Comparison of ENCODE assay signal across 1 cellular context in the genomic region with DNA sequence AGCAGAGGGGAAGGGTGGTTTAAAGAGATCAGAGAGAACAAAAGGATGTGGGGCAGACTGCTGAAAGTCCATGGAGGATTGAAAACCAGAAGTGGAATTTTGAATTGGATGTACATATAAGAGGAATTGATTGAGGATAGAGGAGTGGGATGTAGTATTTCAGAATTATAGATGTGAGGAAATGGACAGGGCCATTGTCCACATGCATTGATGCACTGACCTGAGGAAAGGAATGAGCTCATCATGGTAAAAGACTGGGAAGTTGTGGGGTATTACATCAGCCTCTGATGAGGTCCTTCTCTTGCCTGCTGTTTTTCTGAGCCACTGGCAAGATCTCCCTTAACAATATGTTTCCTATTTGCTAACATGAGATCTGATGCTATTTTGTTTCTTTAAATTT.
TF ChIP-seq lines count a peak whose summit lies in the region.

No MANE protein-coding gene starts in this region.

TF ChIP-seq in K562, 482 proteins besides CTCF, POLR2A, EP300 and RAD21 (continued from another document):
- peak; percentile 84; the same call in 1 of the 2 replicates for TF ChIP-seq CEBPG (CRISPR knock-in tag; IDR thresholded peaks at IDR 0.05)
- TF ChIP-seq CEBPG (tag; conservative IDR thresholded peaks at IDR 0.05 in 1 of 2, IDR thresholded peaks at IDR 0.05 in 1 of 2): peak; percentile 54 to 93
- TF ChIP-seq PTTG1 (tag; IDR thresholded peaks at IDR 0.05; ENCODE audit: low read depth): 0 out of 2 replicates have a peak, but pooled peaks have one; percentile 26
- TF ChIP-seq ATF7 (IDR thresholded peaks at IDR 0.05): peak; percentile 95
- TF ChIP-seq BRD9 (IDR thresholded peaks at IDR 0.05; ENCODE audit: low read depth, partially characterized antibody): peak; percentile 41
- no peak for TF ChIP-seq CUX1 (CRISPR knock-in tag; IDR thresholded peaks at IDR 0.05)
- TF ChIP-seq SOX6 (IDR thresholded peaks at IDR 0.05): 0 out of 2 replicates have a peak, but pooled peaks have one; percentile 11
- TF ChIP-seq ARHGAP35 (IDR thresholded peaks at IDR 0.05; ENCODE audit: partially characterized antibody): no peak
- TF ChIP-seq TEAD2 (tag; IDR thresholded peaks at IDR 0.05): 0 out of 2 replicates have a peak, but pooled peaks have one; percentile 35
- TF ChIP-seq PCBP1 (IDR thresholded peaks at IDR 0.05; ENCODE audit: low read depth, low read length, poor library complexity, severe bottlenecking): no peak
- TF ChIP-seq EP400 (IDR thresholded peaks at IDR 0.05): peak; percentile 42; the same call in 1 of the 2 replicates
- TF ChIP-seq GABPA (tag; conservative IDR thresholded peaks at IDR 0.05; ENCODE audit: low read depth): peak; percentile 25; the same call in 1 of the 2 replicates
- 0 out of 2 replicates have a peak, but pooled peaks have one; percentile 27 for TF ChIP-seq HDAC2 (IDR thresholded peaks at IDR 0.05)
- no peak for TF ChIP-seq MAFK (IDR thresholded peaks at IDR 0.05; ENCODE audit: low read length)
- TF ChIP-seq, protein P1, sequence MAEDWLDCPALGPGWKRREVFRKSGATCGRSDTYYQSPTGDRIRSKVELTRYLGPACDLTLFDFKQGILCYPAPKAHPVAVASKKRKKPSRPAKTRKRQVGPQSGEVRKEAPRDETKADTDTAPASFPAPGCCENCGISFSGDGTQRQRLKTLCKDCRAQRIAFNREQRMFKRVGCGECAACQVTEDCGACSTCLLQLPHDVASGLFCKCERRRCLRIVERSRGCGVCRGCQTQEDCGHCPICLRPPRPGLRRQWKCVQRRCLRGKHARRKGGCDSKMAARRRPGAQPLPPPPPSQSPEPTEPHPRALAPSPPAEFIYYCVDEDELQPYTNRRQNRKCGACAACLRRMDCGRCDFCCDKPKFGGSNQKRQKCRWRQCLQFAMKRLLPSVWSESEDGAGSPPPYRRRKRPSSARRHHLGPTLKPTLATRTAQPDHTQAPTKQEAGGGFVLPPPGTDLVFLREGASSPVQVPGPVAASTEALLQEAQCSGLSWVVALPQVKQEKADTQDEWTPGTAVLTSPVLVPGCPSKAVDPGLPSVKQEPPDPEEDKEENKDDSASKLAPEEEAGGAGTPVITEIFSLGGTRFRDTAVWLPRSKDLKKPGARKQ (CRISPR knock-in tag; IDR thresholded peaks at IDR 0.05): no peak
- no peak for TF ChIP-seq SIN3A (IDR thresholded peaks at IDR 0.05; ENCODE audit: borderline replicate concordance in 2 of 2, control insufficient read depth in 1 of 2, low read depth in 2 of 2, low read length in 2 of 2)
- TF ChIP-seq ZNF175 (CRISPR knock-in tag; IDR thresholded peaks at IDR 0.05; ENCODE audit: low read depth): peak; percentile 84
- TF ChIP-seq, protein P2, sequence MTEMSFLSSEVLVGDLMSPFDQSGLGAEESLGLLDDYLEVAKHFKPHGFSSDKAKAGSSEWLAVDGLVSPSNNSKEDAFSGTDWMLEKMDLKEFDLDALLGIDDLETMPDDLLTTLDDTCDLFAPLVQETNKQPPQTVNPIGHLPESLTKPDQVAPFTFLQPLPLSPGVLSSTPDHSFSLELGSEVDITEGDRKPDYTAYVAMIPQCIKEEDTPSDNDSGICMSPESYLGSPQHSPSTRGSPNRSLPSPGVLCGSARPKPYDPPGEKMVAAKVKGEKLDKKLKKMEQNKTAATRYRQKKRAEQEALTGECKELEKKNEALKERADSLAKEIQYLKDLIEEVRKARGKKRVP (CRISPR knock-in tag; IDR thresholded peaks at IDR 0.05): 0 out of 2 replicates have a peak, but pooled peaks have one; percentile 59
- TF ChIP-seq CTBP1 (IDR thresholded peaks at IDR 0.05; ENCODE audit: borderline replicate concordance): peak; percentile 25; the same call in 1 of the 2 replicates
- TF ChIP-seq, protein P3, sequence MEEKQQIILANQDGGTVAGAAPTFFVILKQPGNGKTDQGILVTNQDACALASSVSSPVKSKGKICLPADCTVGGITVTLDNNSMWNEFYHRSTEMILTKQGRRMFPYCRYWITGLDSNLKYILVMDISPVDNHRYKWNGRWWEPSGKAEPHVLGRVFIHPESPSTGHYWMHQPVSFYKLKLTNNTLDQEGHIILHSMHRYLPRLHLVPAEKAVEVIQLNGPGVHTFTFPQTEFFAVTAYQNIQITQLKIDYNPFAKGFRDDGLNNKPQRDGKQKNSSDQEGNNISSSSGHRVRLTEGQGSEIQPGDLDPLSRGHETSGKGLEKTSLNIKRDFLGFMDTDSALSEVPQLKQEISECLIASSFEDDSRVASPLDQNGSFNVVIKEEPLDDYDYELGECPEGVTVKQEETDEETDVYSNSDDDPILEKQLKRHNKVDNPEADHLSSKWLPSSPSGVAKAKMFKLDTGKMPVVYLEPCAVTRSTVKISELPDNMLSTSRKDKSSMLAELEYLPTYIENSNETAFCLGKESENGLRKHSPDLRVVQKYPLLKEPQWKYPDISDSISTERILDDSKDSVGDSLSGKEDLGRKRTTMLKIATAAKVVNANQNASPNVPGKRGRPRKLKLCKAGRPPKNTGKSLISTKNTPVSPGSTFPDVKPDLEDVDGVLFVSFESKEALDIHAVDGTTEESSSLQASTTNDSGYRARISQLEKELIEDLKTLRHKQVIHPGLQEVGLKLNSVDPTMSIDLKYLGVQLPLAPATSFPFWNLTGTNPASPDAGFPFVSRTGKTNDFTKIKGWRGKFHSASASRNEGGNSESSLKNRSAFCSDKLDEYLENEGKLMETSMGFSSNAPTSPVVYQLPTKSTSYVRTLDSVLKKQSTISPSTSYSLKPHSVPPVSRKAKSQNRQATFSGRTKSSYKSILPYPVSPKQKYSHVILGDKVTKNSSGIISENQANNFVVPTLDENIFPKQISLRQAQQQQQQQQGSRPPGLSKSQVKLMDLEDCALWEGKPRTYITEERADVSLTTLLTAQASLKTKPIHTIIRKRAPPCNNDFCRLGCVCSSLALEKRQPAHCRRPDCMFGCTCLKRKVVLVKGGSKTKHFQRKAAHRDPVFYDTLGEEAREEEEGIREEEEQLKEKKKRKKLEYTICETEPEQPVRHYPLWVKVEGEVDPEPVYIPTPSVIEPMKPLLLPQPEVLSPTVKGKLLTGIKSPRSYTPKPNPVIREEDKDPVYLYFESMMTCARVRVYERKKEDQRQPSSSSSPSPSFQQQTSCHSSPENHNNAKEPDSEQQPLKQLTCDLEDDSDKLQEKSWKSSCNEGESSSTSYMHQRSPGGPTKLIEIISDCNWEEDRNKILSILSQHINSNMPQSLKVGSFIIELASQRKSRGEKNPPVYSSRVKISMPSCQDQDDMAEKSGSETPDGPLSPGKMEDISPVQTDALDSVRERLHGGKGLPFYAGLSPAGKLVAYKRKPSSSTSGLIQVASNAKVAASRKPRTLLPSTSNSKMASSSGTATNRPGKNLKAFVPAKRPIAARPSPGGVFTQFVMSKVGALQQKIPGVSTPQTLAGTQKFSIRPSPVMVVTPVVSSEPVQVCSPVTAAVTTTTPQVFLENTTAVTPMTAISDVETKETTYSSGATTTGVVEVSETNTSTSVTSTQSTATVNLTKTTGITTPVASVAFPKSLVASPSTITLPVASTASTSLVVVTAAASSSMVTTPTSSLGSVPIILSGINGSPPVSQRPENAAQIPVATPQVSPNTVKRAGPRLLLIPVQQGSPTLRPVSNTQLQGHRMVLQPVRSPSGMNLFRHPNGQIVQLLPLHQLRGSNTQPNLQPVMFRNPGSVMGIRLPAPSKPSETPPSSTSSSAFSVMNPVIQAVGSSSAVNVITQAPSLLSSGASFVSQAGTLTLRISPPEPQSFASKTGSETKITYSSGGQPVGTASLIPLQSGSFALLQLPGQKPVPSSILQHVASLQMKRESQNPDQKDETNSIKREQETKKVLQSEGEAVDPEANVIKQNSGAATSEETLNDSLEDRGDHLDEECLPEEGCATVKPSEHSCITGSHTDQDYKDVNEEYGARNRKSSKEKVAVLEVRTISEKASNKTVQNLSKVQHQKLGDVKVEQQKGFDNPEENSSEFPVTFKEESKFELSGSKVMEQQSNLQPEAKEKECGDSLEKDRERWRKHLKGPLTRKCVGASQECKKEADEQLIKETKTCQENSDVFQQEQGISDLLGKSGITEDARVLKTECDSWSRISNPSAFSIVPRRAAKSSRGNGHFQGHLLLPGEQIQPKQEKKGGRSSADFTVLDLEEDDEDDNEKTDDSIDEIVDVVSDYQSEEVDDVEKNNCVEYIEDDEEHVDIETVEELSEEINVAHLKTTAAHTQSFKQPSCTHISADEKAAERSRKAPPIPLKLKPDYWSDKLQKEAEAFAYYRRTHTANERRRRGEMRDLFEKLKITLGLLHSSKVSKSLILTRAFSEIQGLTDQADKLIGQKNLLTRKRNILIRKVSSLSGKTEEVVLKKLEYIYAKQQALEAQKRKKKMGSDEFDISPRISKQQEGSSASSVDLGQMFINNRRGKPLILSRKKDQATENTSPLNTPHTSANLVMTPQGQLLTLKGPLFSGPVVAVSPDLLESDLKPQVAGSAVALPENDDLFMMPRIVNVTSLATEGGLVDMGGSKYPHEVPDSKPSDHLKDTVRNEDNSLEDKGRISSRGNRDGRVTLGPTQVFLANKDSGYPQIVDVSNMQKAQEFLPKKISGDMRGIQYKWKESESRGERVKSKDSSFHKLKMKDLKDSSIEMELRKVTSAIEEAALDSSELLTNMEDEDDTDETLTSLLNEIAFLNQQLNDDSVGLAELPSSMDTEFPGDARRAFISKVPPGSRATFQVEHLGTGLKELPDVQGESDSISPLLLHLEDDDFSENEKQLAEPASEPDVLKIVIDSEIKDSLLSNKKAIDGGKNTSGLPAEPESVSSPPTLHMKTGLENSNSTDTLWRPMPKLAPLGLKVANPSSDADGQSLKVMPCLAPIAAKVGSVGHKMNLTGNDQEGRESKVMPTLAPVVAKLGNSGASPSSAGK (IDR thresholded peaks at IDR 0.05): peak; percentile 33; the same call in 1 of the 2 replicates
- TF ChIP-seq JUN (IDR thresholded peaks at IDR 0.05; ENCODE audit: borderline replicate concordance, low read depth, low read length): peak; percentile 88
- TF ChIP-seq JUN (CRISPR knock-in tag; IDR thresholded peaks at IDR 0.05; ENCODE audit: borderline replicate concordance): no peak
- peak; percentile 82 for TF ChIP-seq DDX20 (tag; IDR thresholded peaks at IDR 0.05; ENCODE audit: low read depth)
- TF ChIP-seq TCF7 (IDR thresholded peaks at IDR 0.05; ENCODE audit: borderline replicate concordance): no peak
- 0 out of 2 replicates have a peak, but pooled peaks have one; percentile 50 for TF ChIP-seq ZNF589 (CRISPR knock-in tag; IDR thresholded peaks at IDR 0.05; ENCODE audit: low read depth)
- peak; percentile 59 to 70; a peak in 2 of 4 replicates for TF ChIP-seq TRIM24 (IDR thresholded peaks at IDR 0.05)
- TF ChIP-seq DMBX1 (CRISPR knock-in tag; IDR thresholded peaks at IDR 0.05; ENCODE audit: borderline replicate concordance): peak; percentile 89; the same call in 1 of the 2 replicates
- TF ChIP-seq L3MBTL2 (IDR thresholded peaks at IDR 0.05): peak; percentile 55; the same call in 1 of the 2 replicates
